In the genomic region with DNA sequence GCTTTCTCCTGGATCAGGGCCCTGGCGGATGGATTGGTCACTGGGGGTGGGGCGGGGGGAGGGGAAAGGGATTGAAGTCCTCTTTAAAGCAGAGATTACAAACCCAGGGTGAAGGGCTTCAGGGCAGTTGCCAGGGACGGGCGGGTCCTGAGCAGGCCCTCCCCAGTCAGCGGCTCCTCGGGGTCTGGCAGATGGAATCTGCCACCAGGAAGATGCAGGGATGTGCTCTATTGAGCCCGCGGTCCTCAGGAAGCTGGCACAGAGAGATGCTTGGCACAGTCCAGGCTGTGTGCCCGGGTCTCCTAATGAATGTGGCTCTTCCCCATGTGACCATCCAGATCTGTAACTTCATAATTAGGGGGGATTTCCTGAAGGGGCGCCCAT, we compare ENCODE assay signal across 21 cellular contexts. TPM values are rescaled to one million over a fixed set of nuclear protein-coding genes. Genes with fewer than 3 reads are reported as not detected.
A peak's percentile ranks its signal among the peaks of the same experiment; 100 is the strongest.
DNase-seq lines count a peak whose midpoint lies in the region; ATAC-seq, FAIRE-seq and TF ChIP-seq lines count a peak whose summit lies in the region.
"Had no signal": no experiment of that assay in that cellular context is flagged by ENCODE, and none has a peak within 500 bp of the region (broad histone marks: within the 10 kb centered on the region; RNA-seq: fewer than 3 reads in every experiment).

No MANE protein-coding gene starts in this region.

- TF ChIP-seq EP300 in HepG2 (IDR thresholded peaks at IDR 0.05; ENCODE audit: low read depth in 2 of 2, low read length in 2 of 2), result no peak
- no peak for TF ChIP-seq EP300 in HepG2 (CRISPR knock-in tag; IDR thresholded peaks at IDR 0.05; ENCODE audit: borderline replicate concordance)

- H3K9me3 ChIP-seq in HepG2 (ENCODE audit: low read length), result no peaks in the 10 kb centered on the region
- H3K9me3 ChIP-seq in right lobe of liver, result no peaks in the 10 kb centered on the region
- H3K9me3 ChIP-seq: thoracic aorta had no signal

- no peak for DNase-seq in HepG2 (ENCODE audit: low spot score)
- DNase-seq in right lobe of liver, result no peak
- DNase-seq in NCI-H2227 (lab: John Stamatoyannopoulos, UW; ENCODE audit: unreplicated experiment), result peak; percentile 41
- peak; percentile 89 for DNase-seq in cerebellar cortex (ENCODE audit: low spot score)
- DNase-seq in T1000 (lab: John Stamatoyannopoulos, UW), result no peak
- DNase-seq in NOMO-1 treated with DMSO at 0.1 percent for 48 hours (lab: John Stamatoyannopoulos, UW; ENCODE audit: unreplicated experiment), result no peak
- no peak for DNase-seq in OCI-M1 (lab: John Stamatoyannopoulos, UW)
- DNase-seq in NCI-H1417 treated with DMSO at 0.1 percent for 48 hours (lab: John Stamatoyannopoulos, UW), result no peak
- DNase-seq: activated CD4-positive, alpha-beta memory T cell treated with anti-CD3 and anti-CD28 coated beads, Interleukin-2, amount 10 ng/mL, durations not matched to agents 7 days and 5 days; activated naive CD4-positive, alpha-beta T cell treated with anti-CD3 and anti-CD28 coated beads, Interleukin-2, amount 10 ng/mL, durations not matched to agents 7 days and 5 days; activated T-cell treated with anti-CD3 and anti-CD28 coated beads, Interleukin-2, amount 50 U/mL, for 24 hours; CD8-positive, alpha-beta memory T cell; effector memory CD8-positive, alpha-beta T cell; KG1; left colon; SIG-M5; stimulated activated CD4-positive, alpha-beta T cell treated with anti-CD3 and anti-CD28 coated beads, Interleukin-12 subunit alpha, Interleukin-12 subunit beta, amount 100 ng/mL, for 4 hours; T-helper 17 cell had no signal

- no peak for TF ChIP-seq CTCF in HepG2 (CRISPR knock-in tag; IDR thresholded peaks at IDR 0.05)
- TF ChIP-seq CTCF in right lobe of liver (IDR thresholded peaks at IDR 0.05), result no peak

- POLR2A ChIA-PET in HepG2 (lab: Yijun Ruan, JAX), result interaction anchor here (0.7 to 1.4 kb wide), 3 partner anchors 11 to 53 kb away, joined by 3 to 4 read pairs (median 3); a partner anchor contains a TSS

- H3K4me1 ChIP-seq in HepG2 (ENCODE audit: insufficient read depth, low read length), result peaks cover 47% of the 10 kb centered on the region
- peaks cover 0 to 3% (median 0%) of the 10 kb centered on the region in 4 donors for H3K4me1 ChIP-seq in right lobe of liver

- 16% methylated on average over 6 of the region's 10 CpGs for WGBS in HepG2 (ENCODE audit: low lambda C conversion rate)
- 40% methylated on average over 1 of the region's 10 CpGs for WGBS in right lobe of liver (ENCODE audit: insufficient coverage, low coverage, low lambda C conversion rate, missing lambda C conversion rate)

- no peak for FAIRE-seq in HepG2 (lab: Jason Lieb, UNC)
- FAIRE-seq: astrocyte had no signal

- TF ChIP-seq POLR2A in HepG2 (IDR thresholded peaks at IDR 0.05; ENCODE audit: insufficient read depth in 1 of 2, low read depth in 2 of 2, low read length in 2 of 2) (no peak), right lobe of liver (IDR thresholded peaks at IDR 0.05) (no peak)

- BruUV-seq in HepG2 (replicated peaks; lab: Mats Ljungman, UMichigan), result no TSS peak

- no peak for TF ChIP-seq RAD21 in HepG2 (CRISPR knock-in tag; IDR thresholded peaks at IDR 0.05)

- H3K79me2 ChIP-seq in HepG2 (ENCODE audit: insufficient read depth, low read length), result no peaks in the 10 kb centered on the region

- CTCF ChIA-PET in HepG2 (lab: Yijun Ruan, JAX; ENCODE audit: low intra/inter-chr PET ratio, low total read pairs), result no interaction called here

- H4K20me1 ChIP-seq in HepG2 (ENCODE audit: insufficient read depth, low read length), result no peaks in the 10 kb centered on the region; the same call in 1 of the 2 replicates

- H3K9ac ChIP-seq in HepG2 (ENCODE audit: insufficient read depth, low read depth, low read length), result no peak overlapping the region

- H3K27ac ChIP-seq in HepG2 (ENCODE audit: extremely low read length, insufficient read depth, low read length) (no peak overlapping the region), right lobe of liver (no peak overlapping the region)
- H3K27ac ChIP-seq: thoracic aorta had no signal

- no peak overlapping the region for H2AFZ ChIP-seq in HepG2 (ENCODE audit: low read length)

- ATAC-seq in HepG2, result peak; percentile 19; the same call in 2 of the 3 replicates
- no peak for ATAC-seq in right lobe of liver
- ATAC-seq: effector memory CD8-positive, alpha-beta T cell; left colon; T-helper 17 cell; WTC11 had no signal

- no peak overlapping the region; a peak in 1 of 6 replicates for H3K4me3 ChIP-seq in HepG2 (replicated peaks in 1 of 3; ENCODE audit: insufficient read depth in 1 of 3, low read depth in 2 of 3, low read length in 3 of 3)
- H3K4me3 ChIP-seq in right lobe of liver, result no peak overlapping the region
- H3K4me3 ChIP-seq: thoracic aorta had no signal

- H3K36me3 ChIP-seq in HepG2 (replicated peaks in 1 of 2; ENCODE audit: control insufficient read depth in 1 of 2, insufficient read depth in 2 of 2, low read length in 2 of 2), result no peaks in the 10 kb centered on the region; a peak in 1 of 5 replicates
- no peaks in the 10 kb centered on the region for H3K36me3 ChIP-seq in right lobe of liver
- H3K36me3 ChIP-seq: thoracic aorta had no signal

- in situ Hi-C loops in HepG2 (cut with HindIII; ENCODE audit: extremely low pct_ligation_motif_present, low pct_unique_long_range_greater_than_20kb), result no loop called here

- H3K4me2 ChIP-seq in HepG2 (ENCODE audit: low read depth, low read length), result peak overlapping the region; percentile 27; the same call in 1 of the 2 replicates

- H3K27me3 ChIP-seq in HepG2 (ENCODE audit: control insufficient read depth in 1 of 2, insufficient read depth in 2 of 2, low read length in 2 of 2) (no peaks in the 10 kb centered on the region), right lobe of liver (no peaks in the 10 kb centered on the region)

- intact Hi-C loops in HepG2 (cut with micrococcal nuclease; ENCODE audit: unreplicated experiment), result no loop called here
- intact Hi-C loops in right lobe of liver (cut with DNase I), result no loop called here

RNA-seq across cellular contexts. Expression of a gene that starts 33.5 kb away (rescaled TPM):
- total RNA-seq in HepG2 (2016; rRNA removed; fragmentation: Illumina TruSeq; extraction: Trizol) (34.5 and 39.6 TPM in 2 replicates), right lobe of liver (100 to 1,000 TPM in 1 of 6 experiments, 10 to 100 TPM in 5; 12.3 to 219 (median 27.8) TPM)
- 23.6 and 29.7 TPM in 2 replicates for total RNA-seq in HepG2 (2016; cell fraction: cytosol; rRNA removed; fragmentation: Illumina TruSeq; extraction: Trizol; ENCODE audit: low read depth)
- total RNA-seq in HepG2 (2016; cell fraction: insoluble cytoplasmic fraction; rRNA removed; fragmentation: Illumina TruSeq; extraction: Trizol), result 43.8 and 49.2 TPM in 2 replicates
- total RNA-seq in HepG2 (2016; cell fraction: membrane; rRNA removed; fragmentation: Illumina TruSeq; extraction: Trizol), result 16.2 and 21.8 TPM in 2 replicates
- 22.4 and 29.3 TPM in 2 replicates for total RNA-seq in HepG2 (2016; cell fraction: nucleus; rRNA removed; fragmentation: Illumina TruSeq; extraction: Trizol)
- 23.1 and 33.3 TPM in 2 replicates for polyA plus RNA-seq in HepG2 (2011; rRNA removed)
- polyA plus RNA-seq in HepG2 (2011; cell fraction: cytosol; rRNA removed), result 25.3 and 42.0 TPM in 2 replicates
- polyA plus RNA-seq in HepG2 (2011; cell fraction: nucleus; rRNA removed), result 93.7 and 126 TPM in 2 replicates
- 18.7 and 29.0 TPM in 2 replicates for polyA plus RNA-seq in HepG2 (2012)
- 25.1 and 25.8 TPM in 2 replicates for polyA plus RNA-seq in HepG2 (2016; cell fraction: cytosol; fragmentation: Illumina TruSeq; extraction: Trizol; ENCODE audit: low read depth)
- polyA plus RNA-seq in HepG2 (2016; cell fraction: insoluble cytoplasmic fraction; fragmentation: Illumina TruSeq; extraction: Trizol; ENCODE audit: low read depth), result 30.6 and 31.8 TPM in 2 replicates
- 19.9 and 25.0 TPM in 2 replicates for polyA plus RNA-seq in HepG2 (2016; cell fraction: membrane; fragmentation: Illumina TruSeq; extraction: Trizol; ENCODE audit: low read depth)
- 40.3 and 41.4 TPM in 2 replicates for polyA plus RNA-seq in HepG2 (2016; cell fraction: nucleus; fragmentation: Illumina TruSeq; extraction: Trizol; ENCODE audit: insufficient read depth, low read depth)
- 8.3 and 13.1 TPM in 2 replicates for polyA minus RNA-seq in HepG2 (2011; rRNA and poly(A)+ RNA removed; ENCODE audit: low replicate concordance)
- 10.1 and 10.9 TPM in 2 replicates for polyA minus RNA-seq in HepG2 (2011; cell fraction: cytosol; rRNA and poly(A)+ RNA removed)
- polyA minus RNA-seq in HepG2 (2011; cell fraction: nucleus; rRNA and poly(A)+ RNA removed), result 17.8 and 21.0 TPM in 2 replicates

RNA-seq across cellular contexts. Expression of a gene that starts 53.6 kb away (rescaled TPM):
- total RNA-seq in HepG2 (2016; rRNA removed; fragmentation: Illumina TruSeq; extraction: Trizol) (217 and 245 TPM in 2 replicates), right lobe of liver (100 to 1,000 TPM in 1 of 6 experiments, 10 to 100 TPM in 5; 27.6 to 110 (median 59.4) TPM)
- total RNA-seq in HepG2 (2016; cell fraction: cytosol; rRNA removed; fragmentation: Illumina TruSeq; extraction: Trizol; ENCODE audit: low read depth), result 46.5 and 48.4 TPM in 2 replicates
- 218 and 244 TPM in 2 replicates for total RNA-seq in HepG2 (2016; cell fraction: insoluble cytoplasmic fraction; rRNA removed; fragmentation: Illumina TruSeq; extraction: Trizol)
- 61.0 and 67.1 TPM in 2 replicates for total RNA-seq in HepG2 (2016; cell fraction: membrane; rRNA removed; fragmentation: Illumina TruSeq; extraction: Trizol)
- total RNA-seq in HepG2 (2016; cell fraction: nucleus; rRNA removed; fragmentation: Illumina TruSeq; extraction: Trizol), result 112 and 121 TPM in 2 replicates
- polyA plus RNA-seq in HepG2 (2011; rRNA removed), result 81.1 and 83.3 TPM in 2 replicates
- polyA plus RNA-seq in HepG2 (2011; cell fraction: cytosol; rRNA removed), result 91.1 and 93.1 TPM in 2 replicates
- 60.8 and 70.1 TPM in 2 replicates for polyA plus RNA-seq in HepG2 (2011; cell fraction: nucleus; rRNA removed)
- 137 and 145 TPM in 2 replicates for polyA plus RNA-seq in HepG2 (2012)
- 30.4 and 33.4 TPM in 2 replicates for polyA plus RNA-seq in HepG2 (2016; cell fraction: cytosol; fragmentation: Illumina TruSeq; extraction: Trizol; ENCODE audit: low read depth)
- polyA plus RNA-seq in HepG2 (2016; cell fraction: insoluble cytoplasmic fraction; fragmentation: Illumina TruSeq; extraction: Trizol; ENCODE audit: low read depth), result 276 and 284 TPM in 2 replicates
- polyA plus RNA-seq in HepG2 (2016; cell fraction: membrane; fragmentation: Illumina TruSeq; extraction: Trizol; ENCODE audit: low read depth), result 43.9 and 49.3 TPM in 2 replicates
- 175 and 176 TPM in 2 replicates for polyA plus RNA-seq in HepG2 (2016; cell fraction: nucleus; fragmentation: Illumina TruSeq; extraction: Trizol; ENCODE audit: insufficient read depth, low read depth)
- 195 and 711 TPM in 2 replicates for polyA minus RNA-seq in HepG2 (2011; rRNA and poly(A)+ RNA removed; ENCODE audit: low replicate concordance)
- 90.4 and 98.8 TPM in 2 replicates for polyA minus RNA-seq in HepG2 (2011; cell fraction: cytosol; rRNA and poly(A)+ RNA removed)
- 84.3 and 104 TPM in 2 replicates for polyA minus RNA-seq in HepG2 (2011; cell fraction: nucleus; rRNA and poly(A)+ RNA removed)

Comparison
In these comparisons a context has a peak if more than half of its experiments do, and no peak if none do; other contexts are left out.
1. DNase-seq: peak in NCI-H2227 (single experiment) and cerebellar cortex (single experiment); none in HepG2 (single experiment), right lobe of liver (0 of 3), T1000 (single experiment), NOMO-1 treated with DMSO at 0.1 percent for 48 hours (single experiment), OCI-M1 (single experiment) and NCI-H1417 treated with DMSO at 0.1 percent for 48 hours (single experiment).